Comparison of ENCODE assay signal across 38 cellular contexts in the genomic region with DNA sequence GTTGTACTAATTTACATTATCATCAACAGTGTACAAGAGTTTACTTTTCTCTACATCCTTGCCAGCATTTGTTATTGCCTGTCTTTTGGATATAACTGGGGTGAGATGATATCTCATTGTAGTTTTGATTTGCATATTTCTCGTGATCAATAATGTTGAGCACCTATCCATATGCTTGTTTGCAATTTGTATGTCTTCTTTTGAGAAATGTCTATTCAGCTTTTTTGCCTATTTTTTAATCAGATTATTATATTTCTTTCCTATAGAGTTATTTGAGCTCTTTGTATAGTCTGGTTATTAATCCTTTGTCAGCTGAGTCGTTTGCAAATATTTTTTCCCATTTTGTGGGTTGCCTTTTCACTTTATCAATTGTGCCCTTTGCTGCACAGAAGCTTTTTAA.
"Had no signal": no experiment of that assay in that cellular context is flagged by ENCODE, and none has a peak within 500 bp of the region (broad histone marks: within the 10 kb centered on the region; RNA-seq: fewer than 3 reads in every experiment).

No MANE protein-coding gene starts in this region.

- ATAC-seq: activated CD8-positive, alpha-beta T cell treated with anti-CD3 and anti-CD28 coated beads for 36 hours; activated naive CD4-positive, alpha-beta T cell treated with anti-CD3 and anti-CD28 coated beads, Interleukin-2, amount 50 U/mL, for 72 hours; activated T-cell treated with anti-CD3 and anti-CD28 coated beads, Interleukin-2, amount 50 U/mL, for 4 hours; activated T-cell treated with anti-CD3 and anti-CD28 coated beads, Interleukin-2, amount 50 U/mL, for 72 hours; activated T-helper 17 cell treated with anti-CD3 and anti-CD28 coated beads, Interleukin-2, amount 50 U/mL, for 72 hours had no signal

- H3K27me3 Mint-ChIP-seq: activated B cell treated with CpG ODN at 0.5 μM for 24 hours; activated CD4-positive, alpha-beta memory T cell treated with anti-CD3 and anti-CD28 coated beads for 36 hours; activated CD4-positive, alpha-beta T cell treated with anti-CD3 and anti-CD28 coated beads, Interleukin-2, amount 10 ng/mL, durations not matched to agents 24 days and 14 days; activated CD8-positive, alpha-beta T cell treated with anti-CD3 and anti-CD28 coated beads for 36 hours; activated naive CD8-positive, alpha-beta T cell treated with anti-CD3 and anti-CD28 coated beads for 36 hours; activated T-helper 17 cell treated with anti-CD3 and anti-CD28 coated beads, Interleukin-2, amount 50 U/mL, for 72 hours; brain; central memory CD8-positive, alpha-beta T cell had no signal

- FAIRE-seq: bronchial epithelial cell, TTC549 had no signal

- H3K4me1 ChIP-seq: adrenal gland had no signal

- H3K4me3 Mint-ChIP-seq: activated B cell treated with CpG ODN at 0.5 μM for 24 hours; activated CD4-positive, alpha-beta memory T cell treated with anti-CD3 and anti-CD28 coated beads for 36 hours; activated CD4-positive, alpha-beta T cell treated with anti-CD3 and anti-CD28 coated beads, Interleukin-2, amount 10 ng/mL, durations not matched to agents 24 days and 14 days; activated CD8-positive, alpha-beta T cell treated with anti-CD3 and anti-CD28 coated beads for 36 hours; activated naive CD4-positive, alpha-beta T cell treated with anti-CD3 and anti-CD28 coated beads for 36 hours; activated naive CD8-positive, alpha-beta T cell treated with anti-CD3 and anti-CD28 coated beads for 36 hours; activated T-cell treated with anti-CD3 and anti-CD28 coated beads, Interleukin-2, amount 50 U/mL, for 4 hours; activated T-cell treated with anti-CD3 and anti-CD28 coated beads, Interleukin-2, amount 50 U/mL, for 72 hours; activated T-helper 1 cell treated with anti-CD3 and anti-CD28 coated beads, Interleukin-12 subunit alpha, Interleukin-12 subunit beta, Interleukin-2, Interleukin-4 antibody, amounts not matched to agents 30 ng/mL and 10 ng/mL and 1 ng/mL, durations not matched to agents 14 hours and 24 hours and 36 hours; activated T-helper 17 cell treated with anti-CD3 and anti-CD28 coated beads, Interleukin-2, amount 50 U/mL, for 72 hours; brain; central memory CD8-positive, alpha-beta T cell; T-helper 1 cell treated with Interleukin-12 subunit alpha and Interleukin-12 subunit beta and Interleukin-4 antibody, amounts not matched to agents 30 μg/mL and 1 μg/mL, for 36 hours; T-helper 2 cell treated with Interferon-gamma antibody and Interleukin-4, amounts not matched to agents 5 μg/mL and 100 μg/mL, for 36 hours had no signal

- H3K36me3 Mint-ChIP-seq: activated CD4-positive, alpha-beta memory T cell treated with anti-CD3 and anti-CD28 coated beads for 36 hours; activated naive CD8-positive, alpha-beta T cell treated with anti-CD3 and anti-CD28 coated beads for 36 hours; brain had no signal

- H3K4me1 Mint-ChIP-seq: activated B cell treated with CpG ODN at 0.5 μM for 24 hours; activated CD4-positive, alpha-beta T cell treated with anti-CD3 and anti-CD28 coated beads, Interleukin-2, amount 10 ng/mL, durations not matched to agents 24 days and 14 days; activated naive CD8-positive, alpha-beta T cell treated with anti-CD3 and anti-CD28 coated beads for 36 hours; activated T-helper 17 cell treated with anti-CD3 and anti-CD28 coated beads, Interleukin-2, amount 50 U/mL, for 72 hours; brain; central memory CD8-positive, alpha-beta T cell had no signal

- H3K36me3 ChIP-seq: adrenal gland, cardiac muscle cell had no signal

- DNase-seq: activated B cell treated with CpG ODN at 0.5 μM for 24 hours; activated CD4-positive, alpha-beta memory T cell treated with anti-CD3 and anti-CD28 coated beads for 36 hours; activated CD4-positive, alpha-beta T cell treated with anti-CD3 and anti-CD28 coated beads for 4 hours; activated CD4-positive, alpha-beta T cell treated with anti-CD3 and anti-CD28 coated beads, Interleukin-2, amount 10 ng/mL, durations not matched to agents 24 days and 14 days; activated CD4-positive, alpha-beta T cell treated with anti-CD3 and anti-CD28 coated beads, Interleukin-2, amount 50 U/mL, for 1 hour; activated CD4-positive, alpha-beta T cell treated with anti-CD3 and anti-CD28 coated beads, Interleukin-2, amount 50 U/mL, for 4 hours; activated CD4-positive, CD25-positive, alpha-beta regulatory T cell treated with anti-CD3 and anti-CD28 coated beads, Interleukin-2, amount 50 U/mL, for 72 hours; activated CD8-positive, alpha-beta memory T cell treated with anti-CD3 and anti-CD28 coated beads, Interleukin-2, amount 50 U/mL, for 4 hours; activated CD8-positive, alpha-beta T cell treated with anti-CD3 and anti-CD28 coated beads for 36 hours; activated effector memory CD4-positive, alpha-beta T cell treated with anti-CD3 and anti-CD28 coated beads, Interleukin-2, amount 50 U/mL, for 16 hours; activated gamma-delta T cell treated with Interleukin-2 at 50 U/mL for 16 hours; activated naive CD4-positive, alpha-beta T cell; activated naive CD4-positive, alpha-beta T cell treated with anti-CD3 and anti-CD28 coated beads for 36 hours; activated naive CD4-positive, alpha-beta T cell treated with anti-CD3 and anti-CD28 coated beads, Interleukin-2, amount 50 U/mL, for 16 hours; activated naive CD8-positive, alpha-beta T cell treated with anti-CD3 and anti-CD28 coated beads for 36 hours; activated T-cell treated with anti-CD3 and anti-CD28 coated beads for 4 hours; activated T-cell treated with anti-CD3 and anti-CD28 coated beads, Interleukin-2, amount 50 U/mL, for 1 hour; activated T-cell treated with anti-CD3 and anti-CD28 coated beads, Interleukin-2, amount 50 U/mL, for 4 hours; activated T-cell treated with anti-CD3 and anti-CD28 coated beads, Interleukin-2, amount 50 U/mL, for 72 hours; adrenal gland; amniotic stem cell; aorta; caudate nucleus; cerebellar nuclear complex; T-helper 1 cell; T-helper 2 cell; T-helper 9 cell had no signal

- H3K27ac ChIP-seq: adrenal gland, cardiac muscle cell, VCaP had no signal

- H3K9me3 Mint-ChIP-seq: brain had no signal

- H3K27me3 ChIP-seq: adrenal gland, cardiac muscle cell had no signal

- H3K4me3 ChIP-seq: adrenal gland, cardiac muscle cell had no signal

- H3K27ac Mint-ChIP-seq: activated B cell treated with CpG ODN at 0.5 μM for 24 hours; activated CD4-positive, alpha-beta memory T cell treated with anti-CD3 and anti-CD28 coated beads for 36 hours; activated CD4-positive, alpha-beta T cell treated with anti-CD3 and anti-CD28 coated beads, Interleukin-2, amount 10 ng/mL, durations not matched to agents 24 days and 14 days; activated CD8-positive, alpha-beta T cell treated with anti-CD3 and anti-CD28 coated beads for 36 hours; activated naive CD4-positive, alpha-beta T cell treated with anti-CD3 and anti-CD28 coated beads for 36 hours; activated naive CD4-positive, alpha-beta T cell treated with anti-CD3 and anti-CD28 coated beads, Interleukin-2, amount 50 U/mL, for 72 hours; activated naive CD8-positive, alpha-beta T cell treated with anti-CD3 and anti-CD28 coated beads for 36 hours; activated T-cell treated with anti-CD3 and anti-CD28 coated beads, Interleukin-2, amount 50 U/mL, for 72 hours; activated T-helper 1 cell treated with anti-CD3 and anti-CD28 coated beads, Interleukin-12 subunit alpha, Interleukin-12 subunit beta, Interleukin-2, Interleukin-4 antibody, amounts not matched to agents 30 ng/mL and 10 ng/mL and 1 ng/mL, durations not matched to agents 14 hours and 24 hours and 36 hours; activated T-helper 17 cell treated with anti-CD3 and anti-CD28 coated beads, Interleukin-2, amount 50 U/mL, for 72 hours; brain; T-helper 1 cell treated with Interleukin-12 subunit alpha and Interleukin-12 subunit beta and Interleukin-4 antibody, amounts not matched to agents 30 μg/mL and 1 μg/mL, for 36 hours; T-helper 2 cell treated with Interferon-gamma antibody and Interleukin-4, amounts not matched to agents 5 μg/mL and 100 μg/mL, for 36 hours had no signal
